Comparison of ENCODE assay signal across 9 cellular contexts in genomic region chr22:30607300-30607930, GRCh38. TPM values are rescaled to one million over a fixed set of nuclear protein-coding genes. Genes with fewer than 3 reads are reported as not detected.
DNase-seq lines count a peak whose midpoint lies in the region; ATAC-seq and TF ChIP-seq lines count a peak whose summit lies in the region.
"Had no signal": no experiment of that assay in that cellular context is flagged by ENCODE, and none has a peak within 500 bp of the region (broad histone marks: within the 10 kb centered on the region; RNA-seq: fewer than 3 reads in every experiment).

No MANE protein-coding gene starts in this region.

- no peak overlapping the region for H2AFZ ChIP-seq in mesenchymal stem cell (ENCODE audit: low read depth, low read length)

- peaks cover 1% of the 10 kb centered on the region for H3K79me1 ChIP-seq in mesenchymal stem cell (replicated peaks; ENCODE audit: low read length, poor library complexity, severe bottlenecking)

- 85% methylated on average over 4 of the region's 7 CpGs for WGBS in mesenchymal stem cell

- TF ChIP-seq CTCF in brain microvascular endothelial cell (IDR thresholded peaks at IDR 0.05; ENCODE audit: low read depth, low read length, missing control alignments) (no peak), type B pancreatic cell (conservative IDR thresholded peaks at IDR 0.05) (no peak)

- peak overlapping the region; percentile 39 for H2BK5ac ChIP-seq in mesenchymal stem cell (ENCODE audit: low read depth, low read length, poor library complexity, severe bottlenecking)

- H3K4me3 ChIP-seq in brain microvascular endothelial cell (ENCODE audit: low read depth, low read length) (peak overlapping the region; percentile 68), mesenchymal stem cell (ENCODE audit: insufficient read depth in 1 of 2, low read depth in 1 of 2, low read length in 2 of 2) (peak overlapping the region in 1 of 2 experiments; percentile 82)

- CTCF ChIA-PET in activated naive CD4-positive, alpha-beta T cell treated with anti-CD3 and anti-CD28 coated beads, Interleukin-2, amount 10 ng/mL, durations not matched to agents 7 days and 5 days (lab: Charles Lee): interaction anchor here (0.9 to 3.3 kb wide), 7 partner anchors 15 to 218 kb away, joined by 3 to 13 read pairs (median 5); partner anchors contain the start of genes MTFP1, PES1 and SLC35E4

- peak overlapping the region; percentile 20 to 42 for H3K4ac ChIP-seq in mesenchymal stem cell (ENCODE audit: low read depth in 1 of 2, low read length in 2 of 2)

- H2AK5ac ChIP-seq in mesenchymal stem cell (ENCODE audit: low read length, severe bottlenecking): peak overlapping the region; percentile 95

- H3K27me3 ChIP-seq in brain microvascular endothelial cell (replicated peaks): no peaks in the 10 kb centered on the region
- H3K27me3 ChIP-seq in mesenchymal stem cell (ENCODE audit: control insufficient read depth in 1 of 2, insufficient read depth in 1 of 2, low read length in 2 of 2): no peaks in the 10 kb centered on the region

- no peak for ATAC-seq in HG02759 (IDR thresholded peaks at IDR 0.05; ENCODE audit: unreplicated experiment)

- peaks cover 47% of the 10 kb centered on the region for H3K4me1 Mint-ChIP-seq in activated naive CD4-positive, alpha-beta T cell treated with anti-CD3 and anti-CD28 coated beads, Interleukin-2, amount 10 ng/mL, durations not matched to agents 7 days and 5 days
- H3K4me1 Mint-ChIP-seq in type B pancreatic cell (ENCODE audit: unreplicated experiment): peaks cover 34% of the 10 kb centered on the region

- DNase-seq in activated naive CD4-positive, alpha-beta T cell treated with anti-CD3 and anti-CD28 coated beads, Interleukin-2, amount 10 ng/mL, durations not matched to agents 7 days and 5 days: no peak
- no peak for DNase-seq in activated naive CD4-positive, alpha-beta T cell treated with anti-CD3 and anti-CD28 coated beads, Interleukin-2, amount 50 U/mL, for 16 hours
- no peak for DNase-seq in brain microvascular endothelial cell
- no peak for DNase-seq in mesenchymal stem cell
- DNase-seq in type B pancreatic cell (ENCODE audit: extremely low spot score, unreplicated experiment): no peak
- DNase-seq in anterior cingulate cortex (lab: John Stamatoyannopoulos, UW): no peak
- DNase-seq in NK-92 (lab: John Stamatoyannopoulos, UW; ENCODE audit: unreplicated experiment): no peak

- H3K36me3 Mint-ChIP-seq in activated naive CD4-positive, alpha-beta T cell treated with anti-CD3 and anti-CD28 coated beads, Interleukin-2, amount 10 ng/mL, durations not matched to agents 7 days and 5 days: no peaks in the 10 kb centered on the region
- H3K36me3 Mint-ChIP-seq in type B pancreatic cell: no peaks in the 10 kb centered on the region

- peak overlapping the region; percentile 85 for H3K9ac ChIP-seq in mesenchymal stem cell (ENCODE audit: low read length)

- peaks cover 28% of the 10 kb centered on the region for H3K4me1 ChIP-seq in mesenchymal stem cell (ENCODE audit: control insufficient read depth, insufficient read depth, low read depth, low read length)

- peaks cover 43% of the 10 kb centered on the region for H3K27me3 Mint-ChIP-seq in activated naive CD4-positive, alpha-beta T cell treated with anti-CD3 and anti-CD28 coated beads, Interleukin-2, amount 10 ng/mL, durations not matched to agents 7 days and 5 days
- H3K27me3 Mint-ChIP-seq in type B pancreatic cell: no peaks in the 10 kb centered on the region

- peak overlapping the region; percentile 95 to 97 for H3K18ac ChIP-seq in mesenchymal stem cell (ENCODE audit: low read depth in 1 of 2, low read length in 2 of 2)

- H3K27ac ChIP-seq in brain microvascular endothelial cell (no peak overlapping the region), mesenchymal stem cell (ENCODE audit: low read length, poor library complexity, severe bottlenecking) (peak overlapping the region; percentile 98)

- H4K91ac ChIP-seq in mesenchymal stem cell (ENCODE audit: low read length): peak overlapping the region; percentile 93

- no peak overlapping the region for H3K23ac ChIP-seq in mesenchymal stem cell (ENCODE audit: low read length in 2 of 2)

- H3K14ac ChIP-seq in mesenchymal stem cell (ENCODE audit: low read length in 2 of 2): peak overlapping the region in 1 of 2 experiments; percentile 53

- H2BK12ac ChIP-seq in mesenchymal stem cell (ENCODE audit: low read length in 2 of 2): peak overlapping the region; percentile 67 to 88

- H3K4me2 ChIP-seq in mesenchymal stem cell (ENCODE audit: low read length, poor library complexity, severe bottlenecking): peak overlapping the region; percentile 93

- peak overlapping the region; percentile 55 for H2BK15ac ChIP-seq in mesenchymal stem cell (ENCODE audit: low read depth, poor library complexity, severe bottlenecking)

- in situ Hi-C loops in brain microvascular endothelial cell (cut with HindIII; ENCODE audit: low pct_ligation_motif_present, low sequenced_read_pairs): no loop called here

- H2BK120ac ChIP-seq in mesenchymal stem cell (ENCODE audit: low read depth, low read length): peak overlapping the region; percentile 50

- peak overlapping the region; percentile 86 for H4K8ac ChIP-seq in mesenchymal stem cell (ENCODE audit: low read length)

- no peaks in the 10 kb centered on the region for H3K36me3 ChIP-seq in brain microvascular endothelial cell (replicated peaks)
- peaks cover 0 to 6% of the 10 kb centered on the region in 2 experiments for H3K36me3 ChIP-seq in mesenchymal stem cell (ENCODE audit: control insufficient read depth in 1 of 2, insufficient read depth in 2 of 2, low read depth in 1 of 2, low read length in 2 of 2)

- H3K4me3 Mint-ChIP-seq in activated naive CD4-positive, alpha-beta T cell treated with anti-CD3 and anti-CD28 coated beads, Interleukin-2, amount 10 ng/mL, durations not matched to agents 7 days and 5 days: peak overlapping the region; percentile 65
- peak overlapping the region; percentile 93 for H3K4me3 Mint-ChIP-seq in type B pancreatic cell

- no peak overlapping the region for H3K27ac Mint-ChIP-seq in activated naive CD4-positive, alpha-beta T cell treated with anti-CD3 and anti-CD28 coated beads, Interleukin-2, amount 10 ng/mL, durations not matched to agents 7 days and 5 days
- H3K27ac Mint-ChIP-seq in type B pancreatic cell: peak overlapping the region; percentile 92

- no peaks in the 10 kb centered on the region for H3K9me3 Mint-ChIP-seq in activated naive CD4-positive, alpha-beta T cell treated with anti-CD3 and anti-CD28 coated beads, Interleukin-2, amount 10 ng/mL, durations not matched to agents 7 days and 5 days
- no peaks in the 10 kb centered on the region for H3K9me3 Mint-ChIP-seq in type B pancreatic cell

- no peaks in the 10 kb centered on the region for H3K9me3 ChIP-seq in mesenchymal stem cell (ENCODE audit: control insufficient read depth, low read length)

RNA-seq across cellular contexts. Expression of gene TCN2, which starts 0.4 kb away (rescaled TPM):
- polyA plus RNA-seq in mesenchymal stem cell (2013, experiment 1 of 2): 16.2 TPM
- polyA plus RNA-seq in mesenchymal stem cell (2013, experiment 2 of 2): 16.3 TPM
- 9.0 and 14.5 TPM in 2 replicates for total RNA-seq in type B pancreatic cell (ENCODE audit: low replicate concordance)

RNA-seq across cellular contexts. Expression of gene PES1, which starts 15.7 kb away (rescaled TPM):
- 48.9 TPM for polyA plus RNA-seq in mesenchymal stem cell (2013, experiment 1 of 2)
- polyA plus RNA-seq in mesenchymal stem cell (2013, experiment 2 of 2): 48.6 TPM
- total RNA-seq in type B pancreatic cell (ENCODE audit: low replicate concordance): 71.3 and 77.0 TPM in 2 replicates

RNA-seq across cellular contexts. Expression of gene SLC35E4, which starts 28.2 kb away (rescaled TPM):
- polyA plus RNA-seq in mesenchymal stem cell (2013, experiment 1 of 2): 4.1 TPM
- 4.0 TPM for polyA plus RNA-seq in mesenchymal stem cell (2013, experiment 2 of 2)
- total RNA-seq in type B pancreatic cell (ENCODE audit: low replicate concordance): 2.4 and 3.4 TPM in 2 replicates

RNA-seq across cellular contexts. Expression of gene GAL3ST1, which starts 33.0 kb away (rescaled TPM):
- polyA plus RNA-seq in mesenchymal stem cell (2013, experiment 1 of 2): not detected
- not detected for polyA plus RNA-seq in mesenchymal stem cell (2013, experiment 2 of 2)
- total RNA-seq in type B pancreatic cell (ENCODE audit: low replicate concordance): 5.0 and 5.9 TPM in 2 replicates
- total RNA-seq: HT1080 had no signal
